17 cellular contexts compared by ENCODE assay signal in the genomic region with DNA sequence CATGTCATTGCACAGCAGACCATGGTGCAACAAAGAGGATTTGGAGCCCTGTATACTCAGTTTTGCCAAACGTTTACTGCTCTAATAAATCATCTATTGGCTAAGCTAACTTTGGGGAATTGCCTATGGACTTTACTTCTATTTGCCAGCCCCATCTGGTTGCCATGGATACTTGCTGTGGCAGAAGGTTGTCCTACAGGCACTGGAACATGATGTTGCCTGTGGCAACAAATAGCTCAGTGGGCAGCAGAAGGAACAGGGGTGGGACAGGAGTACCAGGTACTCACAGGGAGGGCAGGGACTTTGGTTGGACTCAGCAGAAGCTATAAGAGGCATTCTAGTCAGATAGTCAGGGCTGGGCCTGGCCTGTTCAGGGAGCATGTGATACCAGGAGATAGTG.
DNase-seq lines count a peak whose midpoint lies in the region; TF ChIP-seq lines count a peak whose summit lies in the region.
"Had no signal": no experiment of that assay in that cellular context is flagged by ENCODE, and none has a peak within 500 bp of the region (broad histone marks: within the 10 kb centered on the region; RNA-seq: fewer than 3 reads in every experiment).

No MANE protein-coding gene starts in this region.

- DNase-seq in NCI-H1694 (lab: John Stamatoyannopoulos, UW) (peak; percentile 13), NCI-H1694 treated with DMSO at 0.1 percent for 48 hours (lab: John Stamatoyannopoulos, UW) (no peak), HFFc6 (peak; percentile 35), dorsolateral prefrontal cortex (peak in 5 of 10 donors; percentile 8 to 58 (median 40)), renal cortical epithelial cell (ENCODE audit: low read depth) (peak; percentile 4), COLO668 (lab: John Stamatoyannopoulos, UW; ENCODE audit: unreplicated experiment) (no peak), Calu3 (no peak)
- DNase-seq in stimulated activated CD4-positive, alpha-beta T cell treated with anti-CD3 and anti-CD28 coated beads, Interleukin-4, amount 100 ng/mL, for 1 hour: no peak
- DNase-seq: activated CD4-positive, alpha-beta T cell treated with anti-CD3 and anti-CD28 coated beads for 48 hours; effector memory CD8-positive, alpha-beta T cell; NCI-H1930; NCI-H510A treated with DMSO at 0.1 percent for 48 hours; SHP77 had no signal

- no TSS peak for BruUV-seq in Calu3 (replicated peaks; lab: Mats Ljungman, UMichigan)

- H3K4me3 Mint-ChIP-seq in HFFc6 (0 out of 2 replicates have a peak overlapping the region, but pooled peaks have one; percentile 2), Calu3 (ENCODE audit: low read depth, unreplicated experiment) (no peak overlapping the region)
- H3K4me3 Mint-ChIP-seq: activated naive CD8-positive, alpha-beta T cell; activated T-helper 17 cell treated with anti-CD3 and anti-CD28 coated beads, Interleukin-2, amount 50 U/mL, for 72 hours; effector memory CD8-positive, alpha-beta T cell; neural progenitor cell had no signal

- CTCF ChIA-PET in Calu3 (lab: Charles Lee): no interaction called here

- H3K27ac Mint-ChIP-seq in HFFc6 (peak overlapping the region; percentile 66), Calu3 (ENCODE audit: unreplicated experiment) (no peak overlapping the region)
- H3K27ac Mint-ChIP-seq: activated naive CD8-positive, alpha-beta T cell; activated T-helper 17 cell treated with anti-CD3 and anti-CD28 coated beads, Interleukin-2, amount 50 U/mL, for 72 hours; effector memory CD8-positive, alpha-beta T cell; neural progenitor cell had no signal

- H3K36me3 Mint-ChIP-seq in HFFc6 (ENCODE audit: low read depth): peaks cover 10% of the 10 kb centered on the region
- H3K36me3 Mint-ChIP-seq in Calu3 (ENCODE audit: insufficient read depth, unreplicated experiment): no peaks in the 10 kb centered on the region
- H3K36me3 Mint-ChIP-seq: activated naive CD8-positive, alpha-beta T cell; neural progenitor cell had no signal

- H3K4me3 ChIP-seq in dorsolateral prefrontal cortex: no peak overlapping the region
- H3K4me3 ChIP-seq: K562, neural progenitor cell had no signal

- intact Hi-C loops in dorsolateral prefrontal cortex (cut with DNase I): no loop called here
- intact Hi-C loops in Calu3 (cut with micrococcal nuclease; ENCODE audit: unreplicated experiment): no loop called here

- no peak for TF ChIP-seq CTCF in HFFc6 (IDR thresholded peaks at IDR 0.05)
- TF ChIP-seq CTCF in dorsolateral prefrontal cortex (IDR thresholded peaks at IDR 0.05 in 54 of 56, conservative IDR thresholded peaks at IDR 0.05 in 2 of 56; ENCODE audit: low read depth in 1 of 56, partially characterized antibody in 56 of 56): no peak
- no peak for TF ChIP-seq CTCF in Calu3 (IDR thresholded peaks at IDR 0.05; ENCODE audit: unreplicated experiment)

- H3K27me3 Mint-ChIP-seq in HFFc6 (ENCODE audit: insufficient read depth) (no peaks in the 10 kb centered on the region; the same call in 1 of the 2 replicates), Calu3 (ENCODE audit: unreplicated experiment) (no peaks in the 10 kb centered on the region)
- H3K27me3 Mint-ChIP-seq: activated naive CD8-positive, alpha-beta T cell; activated T-helper 17 cell treated with anti-CD3 and anti-CD28 coated beads, Interleukin-2, amount 50 U/mL, for 72 hours; effector memory CD8-positive, alpha-beta T cell had no signal

- H3K9me3 Mint-ChIP-seq in HFFc6 (peaks cover 3% of the 10 kb centered on the region; the same call in 1 of the 2 replicates), Calu3 (ENCODE audit: low read depth, unreplicated experiment) (no peaks in the 10 kb centered on the region)
- H3K9me3 Mint-ChIP-seq: neural progenitor cell had no signal

- peaks cover 96% of the 10 kb centered on the region for H3K4me1 Mint-ChIP-seq in HFFc6 (ENCODE audit: low read depth)
- no peaks in the 10 kb centered on the region for H3K4me1 Mint-ChIP-seq in Calu3 (ENCODE audit: low read depth, unreplicated experiment)
- H3K4me1 Mint-ChIP-seq: activated T-helper 17 cell treated with anti-CD3 and anti-CD28 coated beads, Interleukin-2, amount 50 U/mL, for 72 hours had no signal

- peak overlapping the region in 45 of 59 donors; percentile 0 to 83 (median 49) for H3K27ac ChIP-seq in dorsolateral prefrontal cortex
- H3K27ac ChIP-seq: neural progenitor cell had no signal

- H3K27me3 ChIP-seq in dorsolateral prefrontal cortex: no peaks in the 10 kb centered on the region
- H3K27me3 ChIP-seq: neural progenitor cell had no signal

Comparison
In these comparisons a context has a peak if more than half of its experiments do, and no peak if none do; other contexts are left out.
1. DNase-seq: peak in NCI-H1694 (single experiment), HFFc6 (single experiment) and renal cortical epithelial cell (single experiment); none in NCI-H1694 treated with DMSO at 0.1 percent for 48 hours (single experiment), COLO668 (single experiment), stimulated activated CD4-positive, alpha-beta T cell treated with anti-CD3 and anti-CD28 coated beads, Interleukin-4, amount 100 ng/mL, for 1 hour (single experiment) and Calu3 (single experiment).